Comparison of ENCODE assay signal across 6 cellular contexts in genomic region chr12:53843545-53843944, GRCh38.
"Had no signal": no experiment of that assay in that cellular context is flagged by ENCODE, and none has a peak within 500 bp of the region (broad histone marks: within the 10 kb centered on the region; RNA-seq: fewer than 3 reads in every experiment).

No MANE protein-coding gene starts in this region.

- H3K9ac ChIP-seq: GM23248 had no signal

- H3K4me3 ChIP-seq: GM23248, K562 had no signal

- ATAC-seq: K562 had no signal

- H3K27ac ChIP-seq: GM23248 had no signal

- DNase-seq: GM23248, GOT3, H9, HCEC 1CT, IMR-90 had no signal

- H2AFZ ChIP-seq: GM23248 had no signal
